ENCODE assay signal across 11 cellular contexts in the genomic region with DNA sequence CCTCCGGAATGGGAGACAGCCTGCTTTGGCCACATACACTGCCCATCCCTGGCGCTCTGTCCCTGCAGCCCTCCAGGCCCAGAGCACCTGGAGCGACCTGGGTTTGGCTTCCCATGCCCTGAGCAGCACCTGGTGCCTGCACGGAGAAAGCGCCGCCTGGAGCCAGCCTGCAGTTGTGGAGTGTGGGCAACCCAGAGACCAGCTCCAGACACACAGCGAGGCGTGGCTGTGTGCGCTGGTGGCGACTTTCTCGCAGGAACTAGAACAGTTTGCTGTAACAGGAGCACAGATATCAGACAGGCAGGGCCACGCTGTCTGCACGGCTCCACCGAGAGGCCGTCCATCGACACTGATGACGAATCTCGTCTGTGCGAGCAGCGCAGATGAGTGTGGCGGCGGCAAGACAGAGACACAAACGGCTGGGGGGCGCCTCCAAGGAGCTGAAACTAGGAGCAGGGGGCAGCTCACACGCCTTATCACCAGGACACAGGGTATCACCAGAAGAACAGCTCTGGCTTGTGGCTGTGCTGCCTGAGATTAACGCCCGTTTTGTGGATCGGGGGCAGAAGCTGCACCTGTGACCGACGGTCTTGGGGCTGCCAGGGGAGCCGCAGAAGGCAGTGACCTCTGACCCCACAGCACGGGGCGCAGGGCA.
DNase-seq lines count a peak whose midpoint lies in the region; ATAC-seq and TF ChIP-seq lines count a peak whose summit lies in the region.
"Had no signal": no experiment of that assay in that cellular context is flagged by ENCODE, and none has a peak within 500 bp of the region (broad histone marks: within the 10 kb centered on the region; RNA-seq: fewer than 3 reads in every experiment).

No MANE protein-coding gene starts in this region.

- no peaks in the 10 kb centered on the region for H3K27me3 ChIP-seq in SK-N-SH (ENCODE audit: insufficient read depth)

- H3K4me2 ChIP-seq in SK-N-SH, result no peak overlapping the region

- peaks cover 17% of the 10 kb centered on the region for H3K4me1 Mint-ChIP-seq in activated T-cell treated with anti-CD3 and anti-CD28 coated beads, Interleukin-2, amount 50 U/mL, for 72 hours (ENCODE audit: low read depth)
- no peaks in the 10 kb centered on the region for H3K4me1 Mint-ChIP-seq in type B pancreatic cell (ENCODE audit: unreplicated experiment)

- TF ChIP-seq CTCF in type B pancreatic cell (conservative IDR thresholded peaks at IDR 0.05) (no peak), SK-N-SH (IDR thresholded peaks at IDR 0.05) (no peak)

- no peaks in the 10 kb centered on the region for H3F3A ChIP-seq in SK-N-SH (replicated peaks; ENCODE audit: insufficient read depth)

- TF ChIP-seq EP300 in SK-N-SH (IDR thresholded peaks at IDR 0.05; ENCODE audit: borderline replicate concordance in 1 of 2, low read depth in 1 of 2, low read length in 1 of 2), result no peak

- H3K9ac ChIP-seq in SK-N-SH, result no peak overlapping the region

- H3K27ac Mint-ChIP-seq in activated T-cell treated with anti-CD3 and anti-CD28 coated beads, Interleukin-2, amount 50 U/mL, for 72 hours, result peak overlapping the region; percentile 70
- H3K27ac Mint-ChIP-seq in type B pancreatic cell, result no peak overlapping the region

- no peaks in the 10 kb centered on the region for H3K9me3 Mint-ChIP-seq in activated T-cell treated with anti-CD3 and anti-CD28 coated beads, Interleukin-2, amount 50 U/mL, for 72 hours
- H3K9me3 Mint-ChIP-seq in type B pancreatic cell, result no peaks in the 10 kb centered on the region

- H3K4me3 Mint-ChIP-seq in activated T-cell treated with anti-CD3 and anti-CD28 coated beads, Interleukin-2, amount 50 U/mL, for 72 hours, result peak overlapping the region; percentile 89 to 92
- H3K4me3 Mint-ChIP-seq in type B pancreatic cell, result peak overlapping the region; percentile 31

- POLR2A ChIA-PET in SK-N-SH (lab: Yijun Ruan, JAX), result interaction anchor here (0.9 kb wide), 1 partner anchor 11 kb away, joined by 3 read pairs; no protein-coding TSS in a partner anchor

- ATAC-seq in left ventricle myocardium superior, result no peak
- ATAC-seq in activated T-cell treated with anti-CD3 and anti-CD28 coated beads, Interleukin-2, amount 50 U/mL, for 72 hours (replicated peaks in 1 of 2), result no peak

- H3K79me2 ChIP-seq in SK-N-SH (ENCODE audit: insufficient read depth), result no peaks in the 10 kb centered on the region

- no peaks in the 10 kb centered on the region for H3K9me3 ChIP-seq in SK-N-SH

- TF ChIP-seq RAD21 in SK-N-SH (IDR thresholded peaks at IDR 0.05; ENCODE audit: low read length), result no peak

- H3K4me3 ChIP-seq in SK-N-SH (ENCODE audit: low read depth in 2 of 2, low read length in 1 of 2), result no peak overlapping the region

- no peaks in the 10 kb centered on the region for H3K36me3 Mint-ChIP-seq in activated T-cell treated with anti-CD3 and anti-CD28 coated beads, Interleukin-2, amount 50 U/mL, for 72 hours (ENCODE audit: insufficient read depth in 2 of 2)
- no peaks in the 10 kb centered on the region for H3K36me3 Mint-ChIP-seq in type B pancreatic cell

- H3K27me3 Mint-ChIP-seq in activated T-cell treated with anti-CD3 and anti-CD28 coated beads, Interleukin-2, amount 50 U/mL, for 72 hours (ENCODE audit: low read depth), result no peaks in the 10 kb centered on the region
- H3K27me3 Mint-ChIP-seq in type B pancreatic cell, result no peaks in the 10 kb centered on the region

- 93% methylated on average over 26 of the region's 33 CpGs for WGBS in SK-N-SH (ENCODE audit: low lambda C conversion rate)

- intact Hi-C loops in cardiac septum (cut with DNase I) (no loop called here), left ventricle myocardium superior (cut with micrococcal nuclease) (no loop called here)

- H3K9me2 ChIP-seq in SK-N-SH, result no peaks in the 10 kb centered on the region

- DNase-seq in cardiac septum (ENCODE audit: low spot score) (peak; percentile 72), left ventricle myocardium superior (no peak), mesenteric fat pad (ENCODE audit: low spot score) (peak; percentile 86), type B pancreatic cell (ENCODE audit: extremely low spot score, unreplicated experiment) (no peak), NCI-H128 (lab: John Stamatoyannopoulos, UW; ENCODE audit: unreplicated experiment) (no peak), HUDEP-2 (lab: John Stamatoyannopoulos, UW; ENCODE audit: unreplicated experiment in 76 of 76) (no peak), SK-N-SH (no peak)
- no peak for DNase-seq in activated T-cell treated with anti-CD3 and anti-CD28 coated beads, Interleukin-2, amount 50 U/mL, for 72 hours
- DNase-seq: effector CD8-positive, alpha-beta T cell; HCEC 1CT; NCI-H226 had no signal

- CTCF ChIA-PET in SK-N-SH (lab: Yijun Ruan, JAX), result no interaction called here

- H3K36me3 ChIP-seq in SK-N-SH (replicated peaks in 1 of 2; ENCODE audit: control insufficient read depth in 1 of 2, insufficient read depth in 2 of 2, low read length in 1 of 2), result no peaks in the 10 kb centered on the region

- H3K4me1 ChIP-seq in SK-N-SH (ENCODE audit: control insufficient read depth in 1 of 2, insufficient read depth in 2 of 2, low read depth in 1 of 2, low read length in 1 of 2), result no peaks in the 10 kb centered on the region

- H3K27ac ChIP-seq in SK-N-SH (ENCODE audit: low read depth in 2 of 2, low read length in 1 of 2), result no peak overlapping the region

- no peak overlapping the region for H2AFZ ChIP-seq in SK-N-SH (ENCODE audit: low read depth)

- H4K20me1 ChIP-seq in SK-N-SH (ENCODE audit: insufficient read depth), result no peaks in the 10 kb centered on the region

TF ChIP-seq in SK-N-SH, 30 proteins besides CTCF, POLR2A, EP300 and RAD21:
- no peak for TF ChIP-seq GABPA (IDR thresholded peaks at IDR 0.05; ENCODE audit: low read depth)
- TF ChIP-seq SMC3 (IDR thresholded peaks at IDR 0.05; ENCODE audit: low read depth, low read length), result no peak
- no peak for TF ChIP-seq ELF1 (IDR thresholded peaks at IDR 0.05)
- no peak for TF ChIP-seq FOXM1 (IDR thresholded peaks at IDR 0.05; ENCODE audit: low read depth)
- no peak for TF ChIP-seq EZH2phosphoT487 (IDR thresholded peaks at IDR 0.05; ENCODE audit: borderline replicate concordance, low read depth)
- no peak for TF ChIP-seq FOXJ3 (CRISPR knock-in tag; IDR thresholded peaks at IDR 0.05)
- no peak for TF ChIP-seq JUND (IDR thresholded peaks at IDR 0.05)
- TF ChIP-seq, protein P1, sequence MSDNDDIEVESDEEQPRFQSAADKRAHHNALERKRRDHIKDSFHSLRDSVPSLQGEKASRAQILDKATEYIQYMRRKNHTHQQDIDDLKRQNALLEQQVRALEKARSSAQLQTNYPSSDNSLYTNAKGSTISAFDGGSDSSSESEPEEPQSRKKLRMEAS (IDR thresholded peaks at IDR 0.05; ENCODE audit: low read depth), result no peak
- no peak for TF ChIP-seq NRF1 (IDR thresholded peaks at IDR 0.05; ENCODE audit: low read depth, low read length)
- TF ChIP-seq MEF2A (IDR thresholded peaks at IDR 0.05; ENCODE audit: borderline replicate concordance, low read depth), result no peak
- no peak for TF ChIP-seq RCOR1 (IDR thresholded peaks at IDR 0.05; ENCODE audit: low read length)
- TF ChIP-seq, protein P2, sequence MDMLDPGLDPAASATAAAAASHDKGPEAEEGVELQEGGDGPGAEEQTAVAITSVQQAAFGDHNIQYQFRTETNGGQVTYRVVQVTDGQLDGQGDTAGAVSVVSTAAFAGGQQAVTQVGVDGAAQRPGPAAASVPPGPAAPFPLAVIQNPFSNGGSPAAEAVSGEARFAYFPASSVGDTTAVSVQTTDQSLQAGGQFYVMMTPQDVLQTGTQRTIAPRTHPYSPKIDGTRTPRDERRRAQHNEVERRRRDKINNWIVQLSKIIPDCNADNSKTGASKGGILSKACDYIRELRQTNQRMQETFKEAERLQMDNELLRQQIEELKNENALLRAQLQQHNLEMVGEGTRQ (IDR thresholded peaks at IDR 0.05; ENCODE audit: borderline replicate concordance, low read depth, low read length), result no peak
- no peak for TF ChIP-seq MXI1 (IDR thresholded peaks at IDR 0.05; ENCODE audit: low read depth, low read length)
- TF ChIP-seq, protein P3, sequence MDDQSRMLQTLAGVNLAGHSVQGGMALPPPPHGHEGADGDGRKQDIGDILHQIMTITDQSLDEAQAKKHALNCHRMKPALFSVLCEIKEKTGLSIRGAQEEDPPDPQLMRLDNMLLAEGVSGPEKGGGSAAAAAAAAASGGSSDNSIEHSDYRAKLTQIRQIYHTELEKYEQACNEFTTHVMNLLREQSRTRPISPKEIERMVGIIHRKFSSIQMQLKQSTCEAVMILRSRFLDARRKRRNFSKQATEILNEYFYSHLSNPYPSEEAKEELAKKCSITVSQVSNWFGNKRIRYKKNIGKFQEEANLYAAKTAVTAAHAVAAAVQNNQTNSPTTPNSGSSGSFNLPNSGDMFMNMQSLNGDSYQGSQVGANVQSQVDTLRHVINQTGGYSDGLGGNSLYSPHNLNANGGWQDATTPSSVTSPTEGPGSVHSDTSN (IDR thresholded peaks at IDR 0.05), result no peak
- TF ChIP-seq NFIC (IDR thresholded peaks at IDR 0.05; ENCODE audit: borderline replicate concordance), result no peak
- TF ChIP-seq GATA2 (CRISPR knock-in tag; IDR thresholded peaks at IDR 0.05), result no peak
- TF ChIP-seq, protein P4, sequence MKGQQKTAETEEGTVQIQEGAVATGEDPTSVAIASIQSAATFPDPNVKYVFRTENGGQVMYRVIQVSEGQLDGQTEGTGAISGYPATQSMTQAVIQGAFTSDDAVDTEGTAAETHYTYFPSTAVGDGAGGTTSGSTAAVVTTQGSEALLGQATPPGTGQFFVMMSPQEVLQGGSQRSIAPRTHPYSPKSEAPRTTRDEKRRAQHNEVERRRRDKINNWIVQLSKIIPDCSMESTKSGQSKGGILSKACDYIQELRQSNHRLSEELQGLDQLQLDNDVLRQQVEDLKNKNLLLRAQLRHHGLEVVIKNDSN (IDR thresholded peaks at IDR 0.05; ENCODE audit: borderline replicate concordance, low read depth), result no peak
- TF ChIP-seq TCF12 (IDR thresholded peaks at IDR 0.05), result no peak
- TF ChIP-seq RFX5 (IDR thresholded peaks at IDR 0.05; ENCODE audit: low read length), result no peak

Comparison
In these comparisons a context has a peak if more than half of its experiments do, and no peak if none do; other contexts are left out.
1. DNase-seq: peak in cardiac septum (single experiment) and mesenteric fat pad (single experiment); none in left ventricle myocardium superior (single experiment), activated T-cell treated with anti-CD3 and anti-CD28 coated beads, Interleukin-2, amount 50 U/mL, for 72 hours (0 of 2), type B pancreatic cell (single experiment), NCI-H128 (single experiment), HUDEP-2 (0 of 76) and SK-N-SH (single experiment).